Comparison of ENCODE assay signal across 21 cellular contexts in genomic region chr18:3741333-3741732, GRCh38.
"Had no signal": no experiment of that assay in that cellular context is flagged by ENCODE, and none has a peak within 500 bp of the region (broad histone marks: within the 10 kb centered on the region; RNA-seq: fewer than 3 reads in every experiment).

No MANE protein-coding gene starts in this region.

- H3K27me3 ChIP-seq: cardiac muscle cell, thyroid gland had no signal

- ATAC-seq: left colon; sciatic nerve; SK-N-SH treated with all-trans-retinoic acid at 6 μM for 48 hours; stimulated activated naive B cell treated with anti-CD40 and anti-IgM and Interleukin-4, amounts not matched to agents 10 μg/mL and 1 μg/mL and 100 μg/mL, for 72 hours had no signal

- H3K9me3 ChIP-seq: thyroid gland had no signal

- H3K36me3 Mint-ChIP-seq: activated CD4-positive, alpha-beta memory T cell treated with anti-CD3 and anti-CD28 coated beads for 36 hours had no signal

- H3K27ac ChIP-seq: cardiac muscle cell, thyroid gland, WERI-Rb-1 had no signal

- H3K27ac Mint-ChIP-seq: activated CD4-positive, alpha-beta memory T cell treated with anti-CD3 and anti-CD28 coated beads for 36 hours; activated T-cell treated with anti-CD3 and anti-CD28 coated beads, Interleukin-2, amount 50 U/mL, for 24 hours; activated T-helper 2 cell treated with anti-CD3 and anti-CD28 coated beads, Interferon-gamma antibody, Interleukin-2, Interleukin-4, amounts not matched to agents 10 μg/mL and 5 μg/mL and 100 μg/mL, durations not matched to agents 14 hours and 24 hours and 36 hours; nephron; stimulated activated naive B cell treated with anti-CD40 and anti-IgM and Interleukin-4, amounts not matched to agents 10 μg/mL and 1 μg/mL and 100 μg/mL, for 72 hours had no signal

- DNase-seq: activated CD4-positive, alpha-beta memory T cell treated with anti-CD3 and anti-CD28 coated beads for 36 hours; activated CD4-positive, alpha-beta T cell treated with anti-CD3 and anti-CD28 coated beads for 1 hour; activated naive CD4-positive, alpha-beta T cell; activated T-cell treated with anti-CD3 and anti-CD28 coated beads, Interleukin-2, amount 50 U/mL, for 24 hours; cortex of kidney; left colon; posterior cingulate gyrus; small intestine; stimulated activated CD4-positive, alpha-beta T cell treated with anti-CD3 and anti-CD28 coated beads, Interleukin-15, amount 100 ng/mL, for 24 hours; stimulated activated naive B cell treated with anti-CD40 and anti-IgM and Interleukin-4, amounts not matched to agents 10 μg/mL and 1 μg/mL and 100 μg/mL, for 72 hours; substantia nigra; thyroid gland; WERI-Rb-1 had no signal

- H3K36me3 ChIP-seq: cardiac muscle cell, thyroid gland, WERI-Rb-1 had no signal

- FAIRE-seq: keratinocyte, small intestine, TTC549 had no signal

- H3K4me1 ChIP-seq: thyroid gland had no signal

- H3K4me1 Mint-ChIP-seq: nephron; stimulated activated naive B cell treated with anti-CD40 and anti-IgM and Interleukin-4, amounts not matched to agents 10 μg/mL and 1 μg/mL and 100 μg/mL, for 72 hours had no signal

- H3K4me3 ChIP-seq: cardiac muscle cell, thyroid gland had no signal

- H3K4me3 Mint-ChIP-seq: activated CD4-positive, alpha-beta memory T cell treated with anti-CD3 and anti-CD28 coated beads for 36 hours; activated T-cell treated with anti-CD3 and anti-CD28 coated beads, Interleukin-2, amount 50 U/mL, for 24 hours; memory B cell; nephron; stimulated activated naive B cell treated with anti-CD40 and anti-IgM and Interleukin-4, amounts not matched to agents 10 μg/mL and 1 μg/mL and 100 μg/mL, for 72 hours had no signal
